Comparison of ENCODE assay signal across 1 cellular context in the genomic region with DNA sequence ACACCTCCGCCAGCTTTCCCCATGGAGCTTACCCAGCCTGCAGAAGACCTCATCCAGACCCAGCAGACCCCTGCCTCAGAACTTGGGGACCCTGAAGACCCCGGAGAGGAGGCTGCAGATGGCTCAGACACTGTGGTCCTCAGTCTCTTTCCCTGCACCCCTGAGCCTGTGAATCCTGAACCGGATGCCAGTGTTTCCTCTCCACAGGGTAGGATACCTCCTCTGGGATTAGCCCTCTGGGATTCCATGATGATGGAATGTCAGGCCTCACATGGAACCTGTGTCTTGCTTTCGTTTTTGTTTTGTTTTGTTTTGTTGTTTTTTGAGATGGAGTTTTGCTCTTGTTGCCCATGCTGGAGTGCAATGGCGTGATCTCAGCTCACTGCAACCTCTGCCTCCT.
TF ChIP-seq lines count a peak whose summit lies in the region.

No MANE protein-coding gene starts in this region.

TF ChIP-seq in SK-N-SH treated with all-trans-retinoic acid at 6 μM for 48 hours, 23 proteins besides CTCF, POLR2A, EP300 and RAD21 (continued from another document):
- TF ChIP-seq, protein P1, sequence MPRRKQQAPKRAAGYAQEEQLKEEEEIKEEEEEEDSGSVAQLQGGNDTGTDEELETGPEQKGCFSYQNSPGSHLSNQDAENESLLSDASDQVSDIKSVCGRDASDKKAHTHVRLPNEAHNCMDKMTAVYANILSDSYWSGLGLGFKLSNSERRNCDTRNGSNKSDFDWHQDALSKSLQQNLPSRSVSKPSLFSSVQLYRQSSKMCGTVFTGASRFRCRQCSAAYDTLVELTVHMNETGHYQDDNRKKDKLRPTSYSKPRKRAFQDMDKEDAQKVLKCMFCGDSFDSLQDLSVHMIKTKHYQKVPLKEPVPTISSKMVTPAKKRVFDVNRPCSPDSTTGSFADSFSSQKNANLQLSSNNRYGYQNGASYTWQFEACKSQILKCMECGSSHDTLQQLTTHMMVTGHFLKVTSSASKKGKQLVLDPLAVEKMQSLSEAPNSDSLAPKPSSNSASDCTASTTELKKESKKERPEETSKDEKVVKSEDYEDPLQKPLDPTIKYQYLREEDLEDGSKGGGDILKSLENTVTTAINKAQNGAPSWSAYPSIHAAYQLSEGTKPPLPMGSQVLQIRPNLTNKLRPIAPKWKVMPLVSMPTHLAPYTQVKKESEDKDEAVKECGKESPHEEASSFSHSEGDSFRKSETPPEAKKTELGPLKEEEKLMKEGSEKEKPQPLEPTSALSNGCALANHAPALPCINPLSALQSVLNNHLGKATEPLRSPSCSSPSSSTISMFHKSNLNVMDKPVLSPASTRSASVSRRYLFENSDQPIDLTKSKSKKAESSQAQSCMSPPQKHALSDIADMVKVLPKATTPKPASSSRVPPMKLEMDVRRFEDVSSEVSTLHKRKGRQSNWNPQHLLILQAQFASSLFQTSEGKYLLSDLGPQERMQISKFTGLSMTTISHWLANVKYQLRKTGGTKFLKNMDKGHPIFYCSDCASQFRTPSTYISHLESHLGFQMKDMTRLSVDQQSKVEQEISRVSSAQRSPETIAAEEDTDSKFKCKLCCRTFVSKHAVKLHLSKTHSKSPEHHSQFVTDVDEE (CRISPR knock-in tag; IDR thresholded peaks at IDR 0.05) = no peak
- TF ChIP-seq ZNF8 (CRISPR knock-in tag; IDR thresholded peaks at IDR 0.05) (no peak), OSR1 (CRISPR knock-in tag; IDR thresholded peaks at IDR 0.05) (no peak), TOX (CRISPR knock-in tag; IDR thresholded peaks at IDR 0.05; ENCODE audit: borderline replicate concordance) (no peak), ISL1 (CRISPR knock-in tag; IDR thresholded peaks at IDR 0.05) (no peak), GLIS3 (CRISPR knock-in tag; IDR thresholded peaks at IDR 0.05) (no peak), TCF4 (CRISPR knock-in tag; IDR thresholded peaks at IDR 0.05; ENCODE audit: borderline replicate concordance) (no peak), RARB (CRISPR knock-in tag; IDR thresholded peaks at IDR 0.05) (no peak), ARNTL (CRISPR knock-in tag; IDR thresholded peaks at IDR 0.05; ENCODE audit: borderline replicate concordance, low read depth) (no peak), ZNF70 (CRISPR knock-in tag; IDR thresholded peaks at IDR 0.05) (no peak)
- TF ChIP-seq, protein P2, sequence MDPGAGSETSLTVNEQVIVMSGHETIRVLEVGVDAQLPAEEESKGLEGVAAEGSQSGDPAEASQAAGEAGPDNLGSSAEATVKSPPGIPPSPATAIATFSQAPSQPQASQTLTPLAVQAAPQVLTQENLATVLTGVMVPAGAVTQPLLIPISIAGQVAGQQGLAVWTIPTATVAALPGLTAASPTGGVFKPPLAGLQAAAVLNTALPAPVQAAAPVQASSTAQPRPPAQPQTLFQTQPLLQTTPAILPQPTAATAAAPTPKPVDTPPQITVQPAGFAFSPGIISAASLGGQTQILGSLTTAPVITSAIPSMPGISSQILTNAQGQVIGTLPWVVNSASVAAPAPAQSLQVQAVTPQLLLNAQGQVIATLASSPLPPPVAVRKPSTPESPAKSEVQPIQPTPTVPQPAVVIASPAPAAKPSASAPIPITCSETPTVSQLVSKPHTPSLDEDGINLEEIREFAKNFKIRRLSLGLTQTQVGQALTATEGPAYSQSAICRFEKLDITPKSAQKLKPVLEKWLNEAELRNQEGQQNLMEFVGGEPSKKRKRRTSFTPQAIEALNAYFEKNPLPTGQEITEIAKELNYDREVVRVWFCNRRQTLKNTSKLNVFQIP (CRISPR knock-in tag; IDR thresholded peaks at IDR 0.05; ENCODE audit: borderline replicate concordance, low read depth) = no peak
